In the genomic region with DNA sequence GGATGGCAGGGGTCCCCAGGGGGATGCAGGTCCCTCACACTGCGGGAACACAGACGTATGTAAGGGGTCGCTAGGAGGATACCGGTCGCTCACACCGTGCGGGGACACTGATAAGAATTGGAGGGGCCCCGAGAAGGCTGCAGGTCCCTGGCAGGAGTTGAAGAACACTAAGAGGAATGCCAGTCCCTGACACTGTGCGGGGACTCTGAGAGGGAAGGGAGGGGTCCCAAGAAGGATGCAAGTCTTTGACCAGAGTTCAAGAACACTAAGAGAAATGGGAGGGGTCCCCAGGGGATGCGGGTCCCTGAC, we compare ENCODE assay signal across 8 cellular contexts. TPM values are rescaled to one million over a fixed set of nuclear protein-coding genes. Genes with fewer than 3 reads are reported as not detected.
DNase-seq lines count a peak whose midpoint lies in the region; ATAC-seq and TF ChIP-seq lines count a peak whose summit lies in the region.

No MANE protein-coding gene starts in this region.

- H3K27ac ChIP-seq in H9 (ENCODE audit: insufficient read length, low read depth, low read length) (no peak overlapping the region), right cardiac atrium (ENCODE audit: low read length) (peak overlapping the region; percentile 59), spleen (peak overlapping the region in 7 of 8 donors; percentile 39 to 89 (median 82))

- H3K9me3 Mint-ChIP-seq in H9 (no peaks in the 10 kb centered on the region), WTC11 (no peaks in the 10 kb centered on the region)

- peak overlapping the region; percentile 63 for H3K4me3 ChIP-seq in right cardiac atrium (ENCODE audit: low read length)
- H3K4me3 ChIP-seq in spleen, result peak overlapping the region; percentile 57 to 98 (median 84)

- no peaks in the 10 kb centered on the region for H3K27me3 ChIP-seq in H9 (ENCODE audit: insufficient read depth, low read length)
- no peaks in the 10 kb centered on the region for H3K27me3 ChIP-seq in right cardiac atrium (ENCODE audit: control insufficient read depth, insufficient read depth)
- no peaks in the 10 kb centered on the region for H3K27me3 ChIP-seq in spleen (replicated peaks in 1 of 7)

- H3K79me1 ChIP-seq in H9 (ENCODE audit: insufficient read depth, low read depth, low read length, poor library complexity, severe bottlenecking), result no peaks in the 10 kb centered on the region

- no peak overlapping the region for H2AK5ac ChIP-seq in H9 (ENCODE audit: insufficient read length, low read length)

- peaks cover 4 to 13% (median 11%) of the 10 kb centered on the region in 3 experiments; a peak in 4 of 7 replicates for H3K36me3 Mint-ChIP-seq in H9 (ENCODE audit: insufficient read depth in 1 of 3, low read depth in 3 of 3)
- H3K36me3 Mint-ChIP-seq in WTC11, result peaks cover 4% of the 10 kb centered on the region; the same call in 1 of the 2 replicates

- H3K79me2 ChIP-seq in H9 (ENCODE audit: insufficient read depth, low read length), result no peaks in the 10 kb centered on the region

- H2AFZ ChIP-seq in H9 (ENCODE audit: low read length), result no peak overlapping the region

- H3K4me3 Mint-ChIP-seq in H9 (peak overlapping the region; percentile 96 to 97), WTC11 (peak overlapping the region; percentile 98)

- no peak for TF ChIP-seq POLR2A in spleen (IDR thresholded peaks at IDR 0.05)

- no peak overlapping the region for H3T11ph ChIP-seq in H9 (ENCODE audit: low read length)

- TF ChIP-seq CTCF in H9 (conservative IDR thresholded peaks at IDR 0.05) (no peak), WTC11 (IDR thresholded peaks at IDR 0.05) (no peak), spleen (IDR thresholded peaks at IDR 0.05 in 8 of 11, conservative IDR thresholded peaks at IDR 0.05 in 3 of 11) (no peak), GM13977 (IDR thresholded peaks at IDR 0.05; ENCODE audit: extremely low read depth, insufficient read depth, missing control alignments) (no peak)

- no peak overlapping the region for H3K56ac ChIP-seq in H9 (ENCODE audit: insufficient read length, low read depth, low read length)

- H3K27me3 Mint-ChIP-seq in H9 (ENCODE audit: low read depth) (no peaks in the 10 kb centered on the region), WTC11 (ENCODE audit: low read depth) (no peaks in the 10 kb centered on the region)

- H3K4me2 ChIP-seq in H9 (ENCODE audit: insufficient read depth, insufficient read length, low read length), result peak overlapping the region; percentile 76

- no peak overlapping the region for H2BK12ac ChIP-seq in H9 (ENCODE audit: insufficient read length, low read depth, low read length)

- H4K8ac ChIP-seq in H9 (replicated peaks; ENCODE audit: insufficient read length, low read depth, low read length), result no peak overlapping the region

- in situ Hi-C loops in GM13977 (cut with MboI; ENCODE audit: low pct_unique_long_range_greater_than_20kb, low sequenced_read_pairs, unreplicated experiment), result loop anchor here (10.0 to 25.0 kb wide), 2 partner anchors 364 to 642 kb away; no protein-coding TSS in a partner anchor

- ATAC-seq in WTC11, result no peak
- ATAC-seq in right cardiac atrium, result no peak

- intact Hi-C loops in right cardiac atrium (cut with DNase I), result loop anchor here in 3 of 4 donors (10.0 kb wide), 4 partner anchors 274 to 604 kb away; no protein-coding TSS in a partner anchor
- intact Hi-C loops in spleen (cut with DNase I; ENCODE audit: low total_unique reads), result loop anchor here (10.0 kb wide), 3 partner anchors 324 to 604 kb away; no protein-coding TSS in a partner anchor

- WGBS in H9 (ENCODE audit: extremely low coverage, insufficient read length, low lambda C conversion rate), result no CpG with 5 or more reads among the region's 10 CpGs
- 2% methylated on average over 10 of the region's 10 CpGs for WGBS in right cardiac atrium
- 0 to 4% (median 2%) methylated on average over 10 of the region's 10 CpGs for WGBS in spleen, 5 donors

- CTCF ChIA-PET in WTC11 (lab: Charles Lee), result interaction anchor here (0.6 to 1.9 kb wide), 73 partner anchors 9 to 714 kb away, joined by 3 to 57 read pairs (median 5); partner anchors contain the start of genes MRTFB and PARN

- no peak overlapping the region for H3K18ac ChIP-seq in H9 (ENCODE audit: insufficient read length, low read depth, low read length)

- no peak overlapping the region for H4K91ac ChIP-seq in H9 (ENCODE audit: insufficient read length, low read depth, low read length)

- no peaks in the 10 kb centered on the region for H3K9me3 ChIP-seq in H9 (ENCODE audit: control insufficient read depth, low read depth, low read length)
- H3K9me3 ChIP-seq in right cardiac atrium (ENCODE audit: control insufficient read depth, low read length), result no peaks in the 10 kb centered on the region
- no peaks in the 10 kb centered on the region for H3K9me3 ChIP-seq in spleen

- H2BK5ac ChIP-seq in H9 (ENCODE audit: insufficient read length, low read length), result no peak overlapping the region

- DNase-seq in H9, result no peak
- no peak for DNase-seq in WTC11 (ENCODE audit: low spot score)
- no peak for DNase-seq in right cardiac atrium
- DNase-seq in spleen, result no peak
- DNase-seq in NCI-H146 treated with DMSO at 0.1 percent for 48 hours (lab: John Stamatoyannopoulos, UW; ENCODE audit: unreplicated experiment), result no peak
- DNase-seq in COLO668 (lab: John Stamatoyannopoulos, UW; ENCODE audit: unreplicated experiment), result no peak
- DNase-seq in GM13977 (ENCODE audit: low spot score), result no peak
- no peak for DNase-seq in NOMO-1 treated with DMSO at 0.1 percent for 48 hours (lab: John Stamatoyannopoulos, UW; ENCODE audit: unreplicated experiment)

- H4K20me1 ChIP-seq in H9 (ENCODE audit: control insufficient read depth, insufficient read depth, insufficient read length), result no peaks in the 10 kb centered on the region

- no peak overlapping the region for H3K4ac ChIP-seq in H9 (ENCODE audit: low read depth, low read length)

- H3K4me1 ChIP-seq in H9 (ENCODE audit: insufficient read depth, low read length) (no peaks in the 10 kb centered on the region; the same call in 1 of the 2 replicates), right cardiac atrium (ENCODE audit: control insufficient read depth, insufficient read depth, low read length) (no peaks in the 10 kb centered on the region), spleen (peaks cover 0 to 35% (median 24%) of the 10 kb centered on the region in 6 donors)

- H3K14ac ChIP-seq in H9 (ENCODE audit: insufficient read depth, low read length), result peak overlapping the region; percentile 59

- no peaks in the 10 kb centered on the region for H3K23me2 ChIP-seq in H9 (ENCODE audit: insufficient read length, low read depth, low read length, poor library complexity, severe bottlenecking)

- no peak overlapping the region for H2BK15ac ChIP-seq in H9 (ENCODE audit: low read depth, low read length)

- POLR2A ChIA-PET in WTC11 (lab: Charles Lee), result interaction anchor here (1.2 kb wide), 1 partner anchor 15 kb away, joined by 3 read pairs; no protein-coding TSS in a partner anchor

- H2BK20ac ChIP-seq in H9 (ENCODE audit: low read depth, low read length, poor library complexity, severe bottlenecking), result no peak overlapping the region

- H3K27ac Mint-ChIP-seq in H9 (peak overlapping the region in 2 of 3 experiments; percentile 81 to 93; a peak in 5 of 7 replicates), WTC11 (peak overlapping the region; percentile 76; the same call in 1 of the 2 replicates)

- H3K23ac ChIP-seq in H9 (ENCODE audit: insufficient read length, low read depth, low read length), result no peak overlapping the region

- H2BK120ac ChIP-seq in H9 (ENCODE audit: low read depth, low read length, poor library complexity, severe bottlenecking), result no peak overlapping the region

- H3K9ac ChIP-seq in H9 (ENCODE audit: extremely low read depth, insufficient read length, low read length), result peak overlapping the region; percentile 94

- H3K4me1 Mint-ChIP-seq in H9 (peaks cover 16 to 18% of the 10 kb centered on the region in 2 experiments), WTC11 (peaks cover 17% of the 10 kb centered on the region)

- no peak overlapping the region for H4K5ac ChIP-seq in H9 (ENCODE audit: insufficient read length, low read depth, low read length)

- H3K36me3 ChIP-seq in spleen, result peaks cover 0 to 29% (median 9%) of the 10 kb centered on the region in 6 donors

TF ChIP-seq in WTC11, 78 proteins besides CTCF, POLR2A, EP300 and RAD21 (continues in another document):
- TF ChIP-seq JAZF1 (CRISPR knock-in tag; IDR thresholded peaks at IDR 0.05), result no peak
- no peak for TF ChIP-seq ZBTB43 (CRISPR knock-in tag; IDR thresholded peaks at IDR 0.05)
- TF ChIP-seq AR (CRISPR knock-in tag; IDR thresholded peaks at IDR 0.05), result no peak

RNA-seq across cellular contexts. Expression of gene ERCC4, which starts 0.5 kb away (rescaled TPM):
- 11.7 and 15.6 TPM in 2 replicates for total RNA-seq in H9 (2021)
- total RNA-seq in WTC11 (2021), result 12.1 to 15.7 TPM (median 13.4 TPM) in 3 replicates
- 10 to 100 TPM in 2 of 4 donors, 1 to 10 TPM in 2; 9.2 to 14.4 (median 10.6) TPM for total RNA-seq in right cardiac atrium
- polyA plus RNA-seq in right cardiac atrium, result 2.3 TPM
- total RNA-seq in spleen, result 10 to 100 TPM in 4 of 7 donors, 1 to 10 TPM in 3; 5.9 to 15.2 (median 12.5) TPM
- polyA plus RNA-seq in spleen, result 1 to 10 TPM; 1.1 to 2.3 (median 1.5) TPM
